In the genomic region with DNA sequence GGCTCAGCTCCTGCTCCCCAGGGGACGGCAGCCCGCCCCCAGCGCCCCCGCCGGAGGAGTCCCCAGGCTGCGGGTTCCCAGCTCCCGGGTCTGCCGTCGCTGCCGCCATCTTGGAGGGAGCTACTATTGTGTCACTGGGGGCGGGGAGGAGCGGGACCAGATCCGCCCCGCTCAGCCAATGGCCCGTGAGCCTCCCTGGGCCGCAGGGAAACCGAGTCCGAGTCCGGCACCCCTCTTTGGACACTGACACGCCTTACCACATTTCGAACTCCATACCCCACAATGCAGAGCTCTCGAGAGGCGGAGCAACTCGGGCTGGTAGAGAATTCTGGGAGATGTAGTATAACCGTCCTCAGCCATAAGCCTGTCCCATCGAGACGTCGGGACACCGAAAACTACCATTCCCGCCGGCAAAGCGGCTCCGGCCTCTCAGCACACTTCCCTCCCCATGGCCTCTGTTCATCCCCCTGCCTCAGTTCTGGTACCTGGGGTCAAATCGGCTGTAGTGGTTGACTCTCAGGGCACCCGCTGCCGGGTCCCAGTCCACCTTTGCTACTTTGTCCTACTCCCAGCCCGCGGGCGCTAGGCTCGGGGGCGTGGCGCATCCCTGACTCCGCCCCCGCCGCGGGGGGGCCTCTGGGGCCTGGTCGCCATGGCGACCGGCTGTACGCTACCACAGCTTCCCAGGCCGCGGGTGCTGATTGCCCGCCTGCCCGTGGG, we compare ENCODE assay signal across 8 cellular contexts. TPM values are rescaled to one million over a fixed set of nuclear protein-coding genes. Genes with fewer than 3 reads are reported as not detected.
A peak's percentile ranks its signal among the peaks of the same experiment; 100 is the strongest.
DNase-seq lines count a peak whose midpoint lies in the region; FAIRE-seq and TF ChIP-seq lines count a peak whose summit lies in the region.

Gene RANBP10 (minus strand): TSS at position 133 of the 720 bp plus-strand sequence. CDS start 24 bp downstream, at position 109.
A gene with protein sequence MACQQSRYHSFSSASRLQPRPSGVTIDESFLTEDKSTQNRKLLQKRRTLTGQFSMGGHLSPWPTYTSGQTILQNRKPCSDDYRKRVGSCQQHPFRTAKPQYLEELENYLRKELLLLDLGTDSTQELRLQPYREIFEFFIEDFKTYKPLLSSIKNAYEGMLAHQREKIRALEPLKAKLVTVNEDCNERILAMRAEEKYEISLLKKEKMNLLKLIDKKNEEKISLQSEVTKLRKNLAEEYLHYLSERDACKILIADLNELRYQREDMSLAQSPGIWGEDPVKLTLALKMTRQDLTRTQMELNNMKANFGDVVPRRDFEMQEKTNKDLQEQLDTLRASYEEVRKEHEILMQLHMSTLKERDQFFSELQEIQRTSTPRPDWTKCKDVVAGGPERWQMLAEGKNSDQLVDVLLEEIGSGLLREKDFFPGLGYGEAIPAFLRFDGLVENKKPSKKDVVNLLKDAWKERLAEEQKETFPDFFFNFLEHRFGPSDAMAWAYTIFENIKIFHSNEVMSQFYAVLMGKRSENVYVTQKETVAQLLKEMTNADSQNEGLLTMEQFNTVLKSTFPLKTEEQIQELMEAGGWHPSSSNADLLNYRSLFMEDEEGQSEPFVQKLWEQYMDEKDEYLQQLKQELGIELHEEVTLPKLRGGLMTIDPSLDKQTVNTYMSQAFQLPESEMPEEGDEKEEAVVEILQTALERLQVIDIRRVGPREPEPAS (plus strand): TSS at position 462 of the 720 bp plus-strand sequence. CDS start 261 bp downstream, outside the sequence.

- peaks cover 2% of the 10 kb centered on the region for H3K27me3 Mint-ChIP-seq in nephron progenitor cell (ENCODE audit: low read depth, poor library complexity)
- H3K27me3 Mint-ChIP-seq in stimulated activated naive CD8-positive, alpha-beta T cell treated with anti-CD3 and anti-CD28 coated beads, Interleukin-15, Interleukin-2, amounts not matched to agents 100 ng/mL and 50 ng/mL, for 24 hours = no peaks in the 10 kb centered on the region

- FAIRE-seq in G401.6 (lab: Jason Lieb, UNC) = peak; percentile 96

- peaks cover 38% of the 10 kb centered on the region for H3K36me3 Mint-ChIP-seq in nephron progenitor cell (ENCODE audit: low read depth)
- peaks cover 32% of the 10 kb centered on the region for H3K36me3 Mint-ChIP-seq in stimulated activated naive CD8-positive, alpha-beta T cell treated with anti-CD3 and anti-CD28 coated beads, Interleukin-15, Interleukin-2, amounts not matched to agents 100 ng/mL and 50 ng/mL, for 24 hours (ENCODE audit: low read depth)

- H3K27ac Mint-ChIP-seq in nephron progenitor cell = peak within 1 kb of the TSS; percentile 90
- H3K27ac Mint-ChIP-seq in stimulated activated naive CD8-positive, alpha-beta T cell treated with anti-CD3 and anti-CD28 coated beads, Interleukin-15, Interleukin-2, amounts not matched to agents 100 ng/mL and 50 ng/mL, for 24 hours = peak within 1 kb of the TSS; percentile 96

- no peaks in the 10 kb centered on the region for H3F3A ChIP-seq in MM.1S (ENCODE audit: insufficient read depth, low read length)

- no peaks in the 10 kb centered on the region for H4K20me1 ChIP-seq in MM.1S (ENCODE audit: insufficient read depth, low read length)

- H2AFZ ChIP-seq in MM.1S (ENCODE audit: low read length) = peak within 1 kb of the TSS; percentile 83

- peak within 1 kb of the TSS; percentile 89 for H3K4me3 ChIP-seq in MM.1S (ENCODE audit: low read length)
- peak within 1 kb of the TSS; percentile 95 for H3K4me3 ChIP-seq in fibroblast of villous mesenchyme (ENCODE audit: low read depth, low read length)

- no peaks in the 10 kb centered on the region for H3K9me3 Mint-ChIP-seq in nephron progenitor cell
- H3K9me3 Mint-ChIP-seq in stimulated activated naive CD8-positive, alpha-beta T cell treated with anti-CD3 and anti-CD28 coated beads, Interleukin-15, Interleukin-2, amounts not matched to agents 100 ng/mL and 50 ng/mL, for 24 hours = no peaks in the 10 kb centered on the region

- peak within 1 kb of the TSS; percentile 90 for H3K4me2 ChIP-seq in MM.1S (ENCODE audit: low read depth, low read length)

- H3K27me3 ChIP-seq in MM.1S (replicated peaks; ENCODE audit: insufficient read depth, low read length) = no peaks in the 10 kb centered on the region

- H3K79me2 ChIP-seq in MM.1S (ENCODE audit: low read length) = peaks cover 45% of the 10 kb centered on the region

- H3K4me1 ChIP-seq in MM.1S (ENCODE audit: low read length) = peaks cover 9% of the 10 kb centered on the region

- peak within 1 kb of the TSS; percentile 33; the same call in 1 of the 2 replicates for H3K27ac ChIP-seq in MM.1S (ENCODE audit: low read length)

- peak within 1 kb of the TSS; percentile 91 for H3K4me3 Mint-ChIP-seq in nephron progenitor cell
- peak within 1 kb of the TSS; percentile 95 for H3K4me3 Mint-ChIP-seq in stimulated activated naive CD8-positive, alpha-beta T cell treated with anti-CD3 and anti-CD28 coated beads, Interleukin-15, Interleukin-2, amounts not matched to agents 100 ng/mL and 50 ng/mL, for 24 hours

- H3K4me1 Mint-ChIP-seq in nephron progenitor cell = peaks cover 16% of the 10 kb centered on the region
- peaks cover 43% of the 10 kb centered on the region for H3K4me1 Mint-ChIP-seq in stimulated activated naive CD8-positive, alpha-beta T cell treated with anti-CD3 and anti-CD28 coated beads, Interleukin-15, Interleukin-2, amounts not matched to agents 100 ng/mL and 50 ng/mL, for 24 hours (ENCODE audit: low read depth)

- peak within 1 kb of the TSS; percentile 82 for H3K9ac ChIP-seq in MM.1S (ENCODE audit: low read length)

- H3K36me3 ChIP-seq in MM.1S (replicated peaks; ENCODE audit: insufficient read depth, low read length) = no peaks in the 10 kb centered on the region

- TF ChIP-seq CTCF in MM.1S (IDR thresholded peaks at IDR 0.05; ENCODE audit: low read length) = no peak
- TF ChIP-seq CTCF in fibroblast of villous mesenchyme (IDR thresholded peaks at IDR 0.05; ENCODE audit: insufficient read depth, low read depth, low read length) = no peak
- TF ChIP-seq CTCF in nephron progenitor cell (IDR thresholded peaks at IDR 0.05) = no peak

- H3K9me3 ChIP-seq in MM.1S (replicated peaks; ENCODE audit: insufficient read depth, low read length) = no peaks in the 10 kb centered on the region

- DNase-seq in HCEC 1CT (peak; percentile 99), MM.1S (peak; percentile 99), SHP77 treated with DMSO at 0.1 percent for 48 hours (lab: John Stamatoyannopoulos, UW) (peak; percentile 97), activated gamma-delta T cell treated with Interleukin-2 at 50 U/mL for 16 hours (peak; percentile 95), fibroblast of villous mesenchyme (ENCODE audit: low read depth) (peak; percentile 99), nephron progenitor cell (peak; percentile 95)

- no peaks in the 10 kb centered on the region for H3K9me2 ChIP-seq in MM.1S (replicated peaks; ENCODE audit: insufficient read depth, low read length)

RNA-seq across cellular contexts. Expression of gene RANBP10, which starts in this region (rescaled TPM):
- 6.1 and 8.6 TPM in 2 replicates for total RNA-seq in fibroblast of villous mesenchyme

RNA-seq across cellular contexts. Expression of the second gene that starts in this region (rescaled TPM):
- 0.32 and 1.3 TPM in 2 replicates for total RNA-seq in fibroblast of villous mesenchyme

Comparison
In these comparisons a context has a peak if more than half of its experiments do, and no peak if none do; other contexts are left out.
1. Peak in every context shown above with its lines: DNase-seq, H3K4me3 ChIP-seq and H3K27ac ChIP-seq.